20 cellular contexts compared by ENCODE assay signal in the genomic region with DNA sequence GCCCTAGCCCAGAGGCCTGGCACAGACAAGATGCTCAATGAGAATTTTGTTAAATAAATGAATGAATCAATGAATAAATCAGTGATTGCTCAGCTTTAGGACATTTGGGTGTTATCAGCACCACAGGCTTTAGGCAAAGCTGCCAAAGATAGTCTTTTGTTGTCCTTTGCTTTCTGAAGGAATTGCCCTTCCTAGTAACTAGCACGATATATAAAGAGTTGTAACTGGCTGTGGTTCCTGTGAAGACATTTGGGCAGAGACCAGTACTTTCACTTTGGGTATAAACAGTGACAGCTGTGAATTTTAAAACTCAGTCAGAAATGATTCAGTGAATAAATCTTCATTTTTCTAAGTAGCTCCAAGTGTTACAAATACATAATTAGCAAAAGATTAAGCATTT. TPM values are rescaled to one million over a fixed set of nuclear protein-coding genes. Genes with fewer than 3 reads are reported as not detected.
DNase-seq lines count a peak whose midpoint lies in the region; ATAC-seq lines count a peak whose summit lies in the region.
"Had no signal": no experiment of that assay in that cellular context is flagged by ENCODE, and none has a peak within 500 bp of the region (broad histone marks: within the 10 kb centered on the region; RNA-seq: fewer than 3 reads in every experiment).

No MANE protein-coding gene starts in this region.

- DNase-seq in stimulated activated naive CD8-positive, alpha-beta T cell treated with anti-CD3 and anti-CD28 coated beads, Interleukin-15, amount 100 ng/mL, for 72 hours, result no peak
- DNase-seq in stimulated activated naive CD8-positive, alpha-beta T cell treated with anti-CD3 and anti-CD28 coated beads, Interleukin-15, Interleukin-2, amounts not matched to agents 100 U/mL and 50 U/mL, for 24 hours, result no peak
- no peak for DNase-seq in activated T-helper 2 cell treated with anti-CD3 and anti-CD28 coated beads, Interferon-gamma antibody, Interleukin-2, Interleukin-4, amounts not matched to agents 10 μg/mL and 5 μg/mL and 100 μg/mL, durations not matched to agents 14 hours and 24 hours and 36 hours (ENCODE audit: low spot score)
- no peak for DNase-seq in HK-2 (ENCODE audit: unreplicated experiment)
- DNase-seq in NOMO-1 (lab: John Stamatoyannopoulos, UW; ENCODE audit: unreplicated experiment in 2 of 2), result no peak
- DNase-seq: activated naive CD8-positive, alpha-beta T cell treated with anti-CD3 and anti-CD28 coated beads, Interleukin-2, amount 50 U/mL, for 24 hours; CD8-positive, alpha-beta memory T cell; DMS79 treated with DMSO at 0.1 percent for 48 hours; GOT3; midbrain; NCI-H1092 treated with DMSO at 0.1 percent for 48 hours; NCI-H2107; NCI-H526; nucleus accumbens; right lobe of liver had no signal

- no peak for ATAC-seq in stimulated activated naive CD8-positive, alpha-beta T cell treated with anti-CD3 and anti-CD28 coated beads, Interleukin-15, amount 100 ng/mL, for 72 hours
- ATAC-seq in stimulated activated naive CD8-positive, alpha-beta T cell treated with anti-CD3 and anti-CD28 coated beads, Interleukin-15, Interleukin-2, amounts not matched to agents 100 U/mL and 50 U/mL, for 24 hours, result no peak
- no peak for ATAC-seq in GM21367 (IDR thresholded peaks at IDR 0.05; ENCODE audit: unreplicated experiment)
- ATAC-seq: activated naive CD8-positive, alpha-beta T cell treated with anti-CD3 and anti-CD28 coated beads, Interleukin-2, amount 50 U/mL, for 24 hours; gastroesophageal sphincter; Panc1; right lobe of liver had no signal

- H3K36me3 Mint-ChIP-seq in activated T-helper 2 cell treated with anti-CD3 and anti-CD28 coated beads, Interferon-gamma antibody, Interleukin-2, Interleukin-4, amounts not matched to agents 10 μg/mL and 5 μg/mL and 100 μg/mL, durations not matched to agents 14 hours and 24 hours and 36 hours (ENCODE audit: low read depth), result no peaks in the 10 kb centered on the region
- H3K36me3 Mint-ChIP-seq: CD8-positive, alpha-beta memory T cell had no signal

- H3K27ac Mint-ChIP-seq in stimulated activated naive CD8-positive, alpha-beta T cell treated with anti-CD3 and anti-CD28 coated beads, Interleukin-15, amount 100 ng/mL, for 72 hours, result peak overlapping the region; percentile 14 to 21
- peak overlapping the region; percentile 37 for H3K27ac Mint-ChIP-seq in activated T-helper 2 cell treated with anti-CD3 and anti-CD28 coated beads, Interferon-gamma antibody, Interleukin-2, Interleukin-4, amounts not matched to agents 10 μg/mL and 5 μg/mL and 100 μg/mL, durations not matched to agents 14 hours and 24 hours and 36 hours
- H3K27ac Mint-ChIP-seq: activated naive CD8-positive, alpha-beta T cell treated with anti-CD3 and anti-CD28 coated beads, Interleukin-2, amount 50 U/mL, for 24 hours; dendritic cell treated with granulocyte-macrophage colony-stimulating factor and Interleukin-4, amounts not matched to agents 40 ng/mL and 50 ng/mL, for 4 days had no signal

- H3K9me3 Mint-ChIP-seq in stimulated activated naive CD8-positive, alpha-beta T cell treated with anti-CD3 and anti-CD28 coated beads, Interleukin-15, amount 100 ng/mL, for 72 hours, result no peaks in the 10 kb centered on the region
- no peaks in the 10 kb centered on the region for H3K9me3 Mint-ChIP-seq in activated T-helper 2 cell treated with anti-CD3 and anti-CD28 coated beads, Interferon-gamma antibody, Interleukin-2, Interleukin-4, amounts not matched to agents 10 μg/mL and 5 μg/mL and 100 μg/mL, durations not matched to agents 14 hours and 24 hours and 36 hours
- H3K9me3 Mint-ChIP-seq: activated naive CD8-positive, alpha-beta T cell treated with anti-CD3 and anti-CD28 coated beads, Interleukin-2, amount 50 U/mL, for 24 hours; CD8-positive, alpha-beta memory T cell; dendritic cell treated with granulocyte-macrophage colony-stimulating factor and Interleukin-4, amounts not matched to agents 40 ng/mL and 50 ng/mL, for 4 days had no signal

- intact Hi-C loops in activated T-helper 2 cell treated with anti-CD3 and anti-CD28 coated beads, Interferon-gamma antibody, Interleukin-2, Interleukin-4, amounts not matched to agents 10 μg/mL and 5 μg/mL and 100 μg/mL, durations not matched to agents 14 hours and 24 hours and 36 hours (cut with micrococcal nuclease), result no loop called here

- no peak overlapping the region for H3K4me3 Mint-ChIP-seq in stimulated activated naive CD8-positive, alpha-beta T cell treated with anti-CD3 and anti-CD28 coated beads, Interleukin-15, amount 100 ng/mL, for 72 hours
- H3K4me3 Mint-ChIP-seq in activated T-helper 2 cell treated with anti-CD3 and anti-CD28 coated beads, Interferon-gamma antibody, Interleukin-2, Interleukin-4, amounts not matched to agents 10 μg/mL and 5 μg/mL and 100 μg/mL, durations not matched to agents 14 hours and 24 hours and 36 hours (ENCODE audit: low read depth), result no peak overlapping the region
- H3K4me3 Mint-ChIP-seq: activated naive CD8-positive, alpha-beta T cell treated with anti-CD3 and anti-CD28 coated beads, Interleukin-2, amount 50 U/mL, for 24 hours; dendritic cell treated with granulocyte-macrophage colony-stimulating factor and Interleukin-4, amounts not matched to agents 40 ng/mL and 50 ng/mL, for 4 days had no signal

- H3K4me1 Mint-ChIP-seq in stimulated activated naive CD8-positive, alpha-beta T cell treated with anti-CD3 and anti-CD28 coated beads, Interleukin-15, amount 100 ng/mL, for 72 hours, result peaks cover 76% of the 10 kb centered on the region
- peaks cover 60% of the 10 kb centered on the region for H3K4me1 Mint-ChIP-seq in activated T-helper 2 cell treated with anti-CD3 and anti-CD28 coated beads, Interferon-gamma antibody, Interleukin-2, Interleukin-4, amounts not matched to agents 10 μg/mL and 5 μg/mL and 100 μg/mL, durations not matched to agents 14 hours and 24 hours and 36 hours (ENCODE audit: low read depth)

- H3K27me3 Mint-ChIP-seq in stimulated activated naive CD8-positive, alpha-beta T cell treated with anti-CD3 and anti-CD28 coated beads, Interleukin-15, amount 100 ng/mL, for 72 hours, result no peaks in the 10 kb centered on the region
- no peaks in the 10 kb centered on the region for H3K27me3 Mint-ChIP-seq in activated T-helper 2 cell treated with anti-CD3 and anti-CD28 coated beads, Interferon-gamma antibody, Interleukin-2, Interleukin-4, amounts not matched to agents 10 μg/mL and 5 μg/mL and 100 μg/mL, durations not matched to agents 14 hours and 24 hours and 36 hours (ENCODE audit: low read depth)
- H3K27me3 Mint-ChIP-seq: activated naive CD8-positive, alpha-beta T cell treated with anti-CD3 and anti-CD28 coated beads, Interleukin-2, amount 50 U/mL, for 24 hours; CD8-positive, alpha-beta memory T cell had no signal

RNA-seq across cellular contexts. Expression of a gene that starts 13.3 kb away (rescaled TPM):
- total RNA-seq in activated T-helper 2 cell treated with anti-CD3 and anti-CD28 coated beads, Interferon-gamma antibody, Interleukin-2, Interleukin-4, amounts not matched to agents 10 μg/mL and 5 μg/mL and 100 μg/mL, durations not matched to agents 14 hours and 24 hours and 36 hours, result not detected in 2 replicates
- total RNA-seq: CD8-positive, alpha-beta memory T cell; gastroesophageal sphincter; right lobe of liver; subcutaneous adipose tissue had no signal

RNA-seq across cellular contexts. Expression of a gene that starts 22.0 kb away (rescaled TPM):
- total RNA-seq in activated T-helper 2 cell treated with anti-CD3 and anti-CD28 coated beads, Interferon-gamma antibody, Interleukin-2, Interleukin-4, amounts not matched to agents 10 μg/mL and 5 μg/mL and 100 μg/mL, durations not matched to agents 14 hours and 24 hours and 36 hours, result 82.7 and 83.5 TPM in 2 replicates

RNA-seq across cellular contexts. Expression of a gene that starts 43.1 kb away (rescaled TPM):
- 139 and 157 TPM in 2 replicates for total RNA-seq in activated T-helper 2 cell treated with anti-CD3 and anti-CD28 coated beads, Interferon-gamma antibody, Interleukin-2, Interleukin-4, amounts not matched to agents 10 μg/mL and 5 μg/mL and 100 μg/mL, durations not matched to agents 14 hours and 24 hours and 36 hours

RNA-seq across cellular contexts. Expression of a gene that starts 43.4 kb away (rescaled TPM):
- total RNA-seq in activated T-helper 2 cell treated with anti-CD3 and anti-CD28 coated beads, Interferon-gamma antibody, Interleukin-2, Interleukin-4, amounts not matched to agents 10 μg/mL and 5 μg/mL and 100 μg/mL, durations not matched to agents 14 hours and 24 hours and 36 hours, result 6.3 and 6.7 TPM in 2 replicates

RNA-seq across cellular contexts. Expression of a gene that starts 57.7 kb away (rescaled TPM):
- total RNA-seq in activated T-helper 2 cell treated with anti-CD3 and anti-CD28 coated beads, Interferon-gamma antibody, Interleukin-2, Interleukin-4, amounts not matched to agents 10 μg/mL and 5 μg/mL and 100 μg/mL, durations not matched to agents 14 hours and 24 hours and 36 hours, result 2,328 and 2,356 TPM in 2 replicates
